In genomic region chr3:9791790-9792404, GRCh38 we compare ENCODE assay signal across 8 cellular contexts. TPM values are rescaled to one million over a fixed set of nuclear protein-coding genes. Genes with fewer than 3 reads are reported as not detected.
DNase-seq lines count a peak whose midpoint lies in the region; ATAC-seq and TF ChIP-seq lines count a peak whose summit lies in the region.

No MANE protein-coding gene starts in this region.

- peaks cover 22% of the 10 kb centered on the region for H3K4me1 Mint-ChIP-seq in mesothelial cell of epicardium

- H3K27ac ChIP-seq in cardiac muscle cell, result peak overlapping the region; percentile 100
- H3K27ac ChIP-seq in brain microvascular endothelial cell, result peak overlapping the region; percentile 97
- H3K27ac ChIP-seq in aorta (ENCODE audit: low read depth in 1 of 2, low read length in 2 of 2), result peak overlapping the region; percentile 70

- peak overlapping the region; percentile 87 for H3K4me3 ChIP-seq in cardiac muscle cell
- H3K4me3 ChIP-seq in brain microvascular endothelial cell (ENCODE audit: low read depth, low read length), result peak overlapping the region; percentile 79
- H3K4me3 ChIP-seq in aorta (ENCODE audit: low read length in 2 of 2), result peak overlapping the region; percentile 87

- no peaks in the 10 kb centered on the region for H3K9me3 Mint-ChIP-seq in mesothelial cell of epicardium

- peaks cover 26% of the 10 kb centered on the region for H3K36me3 Mint-ChIP-seq in mesothelial cell of epicardium

- intact Hi-C loops in cardiac septum (cut with DNase I) (loop anchor here (1.0 to 5.0 kb wide), 4 partner anchors 18 to 100 kb away; partner anchors contain the start of genes BRPF1, JAGN1 and TTLL3), aorta (cut with DNase I) (loop anchor here (5.0 kb wide), 1 partner anchor 40 kb away; no protein-coding TSS in a partner anchor)

- no peaks in the 10 kb centered on the region for H3K27me3 ChIP-seq in cardiac muscle cell
- no peaks in the 10 kb centered on the region for H3K27me3 ChIP-seq in brain microvascular endothelial cell (replicated peaks)
- no peaks in the 10 kb centered on the region for H3K27me3 ChIP-seq in aorta (ENCODE audit: control insufficient read depth in 1 of 2, insufficient read depth in 2 of 2, low read length in 1 of 2)

- in situ Hi-C loops in brain microvascular endothelial cell (cut with HindIII; ENCODE audit: low pct_ligation_motif_present, low sequenced_read_pairs), result no loop called here

- H3K4me1 ChIP-seq in cardiac muscle cell (ENCODE audit: low read depth) (peaks cover 13% of the 10 kb centered on the region), aorta (ENCODE audit: control insufficient read depth in 1 of 2, insufficient read depth in 2 of 2, low read length in 2 of 2) (no peaks in the 10 kb centered on the region)

- 12 to 14% methylated on average over 14 of the region's 14 CpGs for WGBS in aorta, 2 donors

- no peaks in the 10 kb centered on the region for H3K27me3 Mint-ChIP-seq in mesothelial cell of epicardium (ENCODE audit: low read depth)

- H3K36me3 ChIP-seq in cardiac muscle cell (no peaks in the 10 kb centered on the region), brain microvascular endothelial cell (replicated peaks) (peaks cover 27% of the 10 kb centered on the region), aorta (ENCODE audit: control insufficient read depth in 1 of 2, insufficient read depth in 2 of 2, low read length in 1 of 2) (peaks cover 0 to 4% of the 10 kb centered on the region in 2 donors)

- DNase-seq in cardiac muscle cell (ENCODE audit: low read depth in 1 of 2, low spot score in 1 of 2) (no peak), cardiac septum (ENCODE audit: low spot score) (no peak), brain microvascular endothelial cell (no peak), mesothelial cell of epicardium (ENCODE audit: low spot score in 2 of 2, unreplicated experiment in 2 of 2) (no peak), aorta (peak in 1 of 2 donors; percentile 0), hippocampal formation (lab: John Stamatoyannopoulos, UW) (no peak), NCI-H1105 treated with DMSO at 0.1 percent for 48 hours (lab: John Stamatoyannopoulos, UW) (no peak)

- TF ChIP-seq CTCF in cardiac muscle cell (IDR thresholded peaks at IDR 0.05; ENCODE audit: low read depth, low read length) (no peak), brain microvascular endothelial cell (IDR thresholded peaks at IDR 0.05; ENCODE audit: low read depth, low read length, missing control alignments) (no peak), mesothelial cell of epicardium (IDR thresholded peaks at IDR 0.05; ENCODE audit: unreplicated experiment) (no peak)

- H3K9me3 ChIP-seq in cardiac muscle cell (ENCODE audit: low read depth) (no peaks in the 10 kb centered on the region), aorta (ENCODE audit: control insufficient read depth, low read length) (no peaks in the 10 kb centered on the region)

- peak overlapping the region; percentile 100 for H3K27ac Mint-ChIP-seq in mesothelial cell of epicardium

- ATAC-seq in aorta (ENCODE audit: low FRiP score), result no peak
- no peak for ATAC-seq in HG03159 (IDR thresholded peaks at IDR 0.05; ENCODE audit: unreplicated experiment)

- peak overlapping the region; percentile 98 for H3K4me3 Mint-ChIP-seq in mesothelial cell of epicardium

RNA-seq across cellular contexts. Expression of gene TADA3, which starts 0.4 kb away (rescaled TPM):
- total RNA-seq in cardiac muscle cell, result 137 and 141 TPM in 2 replicates
- 91.3 and 97.2 TPM in 2 replicates for polyA plus RNA-seq in cardiac muscle cell
- total RNA-seq in cardiac septum, result 50.1 TPM
- total RNA-seq in mesothelial cell of epicardium, result 67.2 to 71.0 TPM (median 69.8 TPM) in 3 replicates
- total RNA-seq in aorta, result 10 to 100 TPM; 44.9 to 48.3 TPM
- 10 to 100 TPM; 50.4 to 52.0 TPM for polyA plus RNA-seq in aorta

RNA-seq across cellular contexts. Expression of gene ARPC4, which starts 1.0 kb away (rescaled TPM):
- total RNA-seq in cardiac muscle cell, result 114 and 136 TPM in 2 replicates
- 111 and 138 TPM in 2 replicates for polyA plus RNA-seq in cardiac muscle cell
- total RNA-seq in cardiac septum, result 79.8 TPM
- 128 to 138 TPM (median 131 TPM) in 3 replicates for total RNA-seq in mesothelial cell of epicardium
- total RNA-seq in aorta, result 100 to 1,000 TPM; 126 to 165 TPM
- 100 to 1,000 TPM in 1 of 2 donors, 10 to 100 TPM in 1; 98.4 to 165 TPM for polyA plus RNA-seq in aorta

RNA-seq across cellular contexts. Expression of gene TTLL3, which starts 18.2 kb away (rescaled TPM):
- total RNA-seq in cardiac muscle cell (20.1 and 59.6 TPM in 2 replicates), cardiac septum (19.5 TPM), mesothelial cell of epicardium (115 to 119 TPM (median 116 TPM) in 3 replicates), aorta (100 to 1,000 TPM in 1 of 2 donors, 10 to 100 TPM in 1; 40.3 to 108 TPM)
- polyA plus RNA-seq in cardiac muscle cell (29.4 and 38.8 TPM in 2 replicates), aorta (100 to 1,000 TPM in 1 of 2 donors, 10 to 100 TPM in 1; 12.3 to 120 TPM)

RNA-seq across cellular contexts. Expression of gene CAMK1, which starts 22.1 kb away (rescaled TPM):
- total RNA-seq in cardiac muscle cell (23.7 and 24.6 TPM in 2 replicates), cardiac septum (10.0 TPM), mesothelial cell of epicardium (9.7 to 11.3 TPM (median 10.8 TPM) in 3 replicates), aorta (10 to 100 TPM; 31.4 to 40.2 TPM)
- polyA plus RNA-seq in cardiac muscle cell (20.4 and 29.1 TPM in 2 replicates), aorta (10 to 100 TPM; 24.7 to 58.0 TPM)

RNA-seq across cellular contexts. Expression of gene OGG1, which starts 42.1 kb away (rescaled TPM):
- 30.7 and 32.1 TPM in 2 replicates for total RNA-seq in cardiac muscle cell
- polyA plus RNA-seq in cardiac muscle cell, result 34.5 and 45.9 TPM in 2 replicates
- total RNA-seq in cardiac septum, result 9.6 TPM
- total RNA-seq in mesothelial cell of epicardium, result 37.2 to 51.0 TPM (median 46.0 TPM) in 3 replicates
- total RNA-seq in aorta, result 10 to 100 TPM; 25.8 to 32.6 TPM
- 10 to 100 TPM; 15.7 to 25.9 TPM for polyA plus RNA-seq in aorta
